Comparison of ENCODE assay signal across 3 cellular contexts in genomic region chr2:135311268-135311667, GRCh38.
A peak's percentile ranks its signal among the peaks of the same experiment; 100 is the strongest.
TF ChIP-seq lines count a peak whose summit lies in the region.

No MANE protein-coding gene starts in this region.

TF ChIP-seq in SK-N-SH, 30 proteins besides CTCF, POLR2A, EP300 and RAD21 (continued from another document):
- TF ChIP-seq MAX (IDR thresholded peaks at IDR 0.05; ENCODE audit: low read depth): no peak
- no peak for TF ChIP-seq SMC3 (IDR thresholded peaks at IDR 0.05; ENCODE audit: low read depth, low read length)
- 0 out of 2 replicates have a peak, but pooled peaks have one; percentile 5 for TF ChIP-seq FOSL2 (IDR thresholded peaks at IDR 0.05; ENCODE audit: borderline replicate concordance, low read depth)
- TF ChIP-seq YY1 (IDR thresholded peaks at IDR 0.05; ENCODE audit: low read depth): no peak
- no peak for TF ChIP-seq RXRA (IDR thresholded peaks at IDR 0.05; ENCODE audit: borderline replicate concordance, low read depth)
- TF ChIP-seq NRF1 (IDR thresholded peaks at IDR 0.05; ENCODE audit: low read depth, low read length): no peak

TF ChIP-seq in SK-N-SH treated with all-trans-retinoic acid at 6 μM for 48 hours, 23 proteins besides CTCF, POLR2A, EP300 and RAD21 (continued from another document):
- TF ChIP-seq ARNTL (CRISPR knock-in tag; IDR thresholded peaks at IDR 0.05; ENCODE audit: borderline replicate concordance, low read depth): no peak
- TF ChIP-seq, protein P1, sequence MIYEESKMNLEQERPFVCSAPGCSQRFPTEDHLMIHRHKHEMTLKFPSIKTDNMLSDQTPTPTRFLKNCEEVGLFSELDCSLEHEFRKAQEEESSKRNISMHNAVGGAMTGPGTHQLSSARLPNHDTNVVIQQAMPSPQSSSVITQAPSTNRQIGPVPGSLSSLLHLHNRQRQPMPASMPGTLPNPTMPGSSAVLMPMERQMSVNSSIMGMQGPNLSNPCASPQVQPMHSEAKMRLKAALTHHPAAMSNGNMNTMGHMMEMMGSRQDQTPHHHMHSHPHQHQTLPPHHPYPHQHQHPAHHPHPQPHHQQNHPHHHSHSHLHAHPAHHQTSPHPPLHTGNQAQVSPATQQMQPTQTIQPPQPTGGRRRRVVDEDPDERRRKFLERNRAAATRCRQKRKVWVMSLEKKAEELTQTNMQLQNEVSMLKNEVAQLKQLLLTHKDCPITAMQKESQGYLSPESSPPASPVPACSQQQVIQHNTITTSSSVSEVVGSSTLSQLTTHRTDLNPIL (CRISPR knock-in tag; IDR thresholded peaks at IDR 0.05; ENCODE audit: low read depth): no peak

TF ChIP-seq in K562, 482 proteins besides CTCF, POLR2A, EP300 and RAD21:
- TF ChIP-seq, protein P2, sequence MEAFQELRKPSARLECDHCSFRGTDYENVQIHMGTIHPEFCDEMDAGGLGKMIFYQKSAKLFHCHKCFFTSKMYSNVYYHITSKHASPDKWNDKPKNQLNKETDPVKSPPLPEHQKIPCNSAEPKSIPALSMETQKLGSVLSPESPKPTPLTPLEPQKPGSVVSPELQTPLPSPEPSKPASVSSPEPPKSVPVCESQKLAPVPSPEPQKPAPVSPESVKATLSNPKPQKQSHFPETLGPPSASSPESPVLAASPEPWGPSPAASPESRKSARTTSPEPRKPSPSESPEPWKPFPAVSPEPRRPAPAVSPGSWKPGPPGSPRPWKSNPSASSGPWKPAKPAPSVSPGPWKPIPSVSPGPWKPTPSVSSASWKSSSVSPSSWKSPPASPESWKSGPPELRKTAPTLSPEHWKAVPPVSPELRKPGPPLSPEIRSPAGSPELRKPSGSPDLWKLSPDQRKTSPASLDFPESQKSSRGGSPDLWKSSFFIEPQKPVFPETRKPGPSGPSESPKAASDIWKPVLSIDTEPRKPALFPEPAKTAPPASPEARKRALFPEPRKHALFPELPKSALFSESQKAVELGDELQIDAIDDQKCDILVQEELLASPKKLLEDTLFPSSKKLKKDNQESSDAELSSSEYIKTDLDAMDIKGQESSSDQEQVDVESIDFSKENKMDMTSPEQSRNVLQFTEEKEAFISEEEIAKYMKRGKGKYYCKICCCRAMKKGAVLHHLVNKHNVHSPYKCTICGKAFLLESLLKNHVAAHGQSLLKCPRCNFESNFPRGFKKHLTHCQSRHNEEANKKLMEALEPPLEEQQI (IDR thresholded peaks at IDR 0.05): 0 out of 2 replicates have a peak, but pooled peaks have one; percentile 56
- TF ChIP-seq JUND (IDR thresholded peaks at IDR 0.05; ENCODE audit: borderline replicate concordance, low read depth, low read length) (peak; percentile 21; the same call in 1 of the 2 replicates), JUND (tag; IDR thresholded peaks at IDR 0.05; ENCODE audit: borderline replicate concordance, low read depth, low read length) (no peak), SMARCE1 (IDR thresholded peaks at IDR 0.05) (peak; percentile 36; the same call in 1 of the 2 replicates), KAT2B (IDR thresholded peaks at IDR 0.05; ENCODE audit: low read depth, low read length) (no peak), SAFB (IDR thresholded peaks at IDR 0.05; ENCODE audit: borderline replicate concordance, low read depth, low read length) (no peak), DPF2 (IDR thresholded peaks at IDR 0.05) (0 out of 2 replicates have a peak, but pooled peaks have one; percentile 25), MEF2A (IDR thresholded peaks at IDR 0.05; ENCODE audit: control insufficient read depth, low read depth, low read length) (0 out of 2 replicates have a peak, but pooled peaks have one; percentile 16), ARID1B (IDR thresholded peaks at IDR 0.05) (peak; percentile 62; the same call in 1 of the 2 replicates)
- TF ChIP-seq, protein P3, sequence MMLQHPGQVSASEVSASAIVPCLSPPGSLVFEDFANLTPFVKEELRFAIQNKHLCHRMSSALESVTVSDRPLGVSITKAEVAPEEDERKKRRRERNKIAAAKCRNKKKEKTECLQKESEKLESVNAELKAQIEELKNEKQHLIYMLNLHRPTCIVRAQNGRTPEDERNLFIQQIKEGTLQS (IDR thresholded peaks at IDR 0.05): peak; percentile 49; the same call in 1 of the 2 replicates
- TF ChIP-seq, protein P3 (CRISPR knock-in tag; conservative IDR thresholded peaks at IDR 0.05): no peak
